Comparison of ENCODE assay signal across 9 cellular contexts in genomic region chr9:129619787-129620668, GRCh38. TPM values are rescaled to one million over a fixed set of nuclear protein-coding genes. Genes with fewer than 3 reads are reported as not detected.
DNase-seq lines count a peak whose midpoint lies in the region; ATAC-seq and TF ChIP-seq lines count a peak whose summit lies in the region.
"Had no signal": no experiment of that assay in that cellular context is flagged by ENCODE, and none has a peak within 500 bp of the region (broad histone marks: within the 10 kb centered on the region; RNA-seq: fewer than 3 reads in every experiment).

No MANE protein-coding gene starts in this region.

- H3K4me3 Mint-ChIP-seq in osteocyte (ENCODE audit: unreplicated experiment), result peak overlapping the region; percentile 32

- no peaks in the 10 kb centered on the region for H3K9me3 ChIP-seq in SK-N-MC (ENCODE audit: low read depth, low read length)

- in situ Hi-C loops in GM13976 (cut with MboI; ENCODE audit: low sequenced_read_pairs, unreplicated experiment), result loop anchor here (10.0 kb wide), 1 partner anchor 485 kb away; no protein-coding TSS in a partner anchor

- H3K9ac ChIP-seq in SK-N-MC (ENCODE audit: insufficient read length), result peak overlapping the region; percentile 77

- H3K27ac Mint-ChIP-seq in osteocyte (ENCODE audit: unreplicated experiment), result no peak overlapping the region

- 0 out of 2 replicates have a peak overlapping the region, but pooled peaks have one; percentile 19 for H3K27ac ChIP-seq in SK-N-MC

- ATAC-seq in HG03457 (IDR thresholded peaks at IDR 0.05; ENCODE audit: unreplicated experiment) (no peak), HG02885 (IDR thresholded peaks at IDR 0.05; ENCODE audit: poor library complexity, unreplicated experiment) (no peak)

- peak; percentile 49 for DNase-seq in GM13976 (ENCODE audit: low spot score)
- DNase-seq in SK-N-MC (ENCODE audit: low read depth, low spot score), result no peak
- DNase-seq in fibroblast of pulmonary artery (ENCODE audit: low read depth), result no peak
- no peak for DNase-seq in osteocyte (ENCODE audit: extremely low spot score, unreplicated experiment)
- no peak for DNase-seq in H4 (ENCODE audit: low spot score)
- no peak for DNase-seq in NK-92 treated with Interleukin-12 subunit alpha and Interleukin-12 subunit beta, amount 100 ng/mL, for 24 hours (lab: John Stamatoyannopoulos, UW)

- H3K36me3 Mint-ChIP-seq in osteocyte (ENCODE audit: unreplicated experiment), result no peaks in the 10 kb centered on the region

- peaks cover 14% of the 10 kb centered on the region for H3K4me1 Mint-ChIP-seq in osteocyte (ENCODE audit: unreplicated experiment)

- H3K27me3 Mint-ChIP-seq in osteocyte (ENCODE audit: unreplicated experiment), result no peaks in the 10 kb centered on the region

- H3K9me3 Mint-ChIP-seq in osteocyte (ENCODE audit: unreplicated experiment), result no peaks in the 10 kb centered on the region

- TF ChIP-seq CTCF in GM13976 (IDR thresholded peaks at IDR 0.05; ENCODE audit: borderline replicate concordance, control extremely low read depth, extremely low read depth, insufficient read depth, missing control alignments) (no peak), fibroblast of pulmonary artery (IDR thresholded peaks at IDR 0.05; ENCODE audit: low read length, missing control alignments) (peak; percentile 9), osteocyte (IDR thresholded peaks at IDR 0.05) (peak; percentile 38)

- H3K36me3 ChIP-seq in SK-N-MC (ENCODE audit: insufficient read depth, low read length), result no peaks in the 10 kb centered on the region

- H3K4me3 ChIP-seq in SK-N-MC (peak overlapping the region; percentile 77), fibroblast of pulmonary artery (replicated peaks; ENCODE audit: low read depth, low read length) (peak overlapping the region; percentile 39)

RNA-seq across cellular contexts. Expression of gene C9orf50, which starts 0.9 kb away (rescaled TPM):
- not detected in 2 replicates for total RNA-seq in osteocyte
- total RNA-seq in H4 (2014; rRNA removed; shearing (Covaris generic)), result not detected in 2 replicates
- total RNA-seq: mononuclear cell had no signal

RNA-seq across cellular contexts. Expression of gene NTMT1, which starts 5.9 kb away (rescaled TPM):
- 41.1 and 45.7 TPM in 2 replicates for total RNA-seq in osteocyte
- total RNA-seq in H4 (2014; rRNA removed; shearing (Covaris generic)), result 42.0 and 47.8 TPM in 2 replicates

RNA-seq across cellular contexts. Expression of gene ASB6, which starts 21.9 kb away (rescaled TPM):
- 18.1 and 19.1 TPM in 2 replicates for total RNA-seq in osteocyte
- 8.3 and 13.3 TPM in 2 replicates for total RNA-seq in H4 (2014; rRNA removed; shearing (Covaris generic))

RNA-seq across cellular contexts. Expression of gene PRRX2, which starts 45.4 kb away (rescaled TPM):
- 5.6 and 6.4 TPM in 2 replicates for total RNA-seq in osteocyte
- 16.5 and 18.9 TPM in 2 replicates for total RNA-seq in H4 (2014; rRNA removed; shearing (Covaris generic))
- total RNA-seq: mononuclear cell had no signal
